ENCODE assay signal across 1 cellular context in the genomic region with DNA sequence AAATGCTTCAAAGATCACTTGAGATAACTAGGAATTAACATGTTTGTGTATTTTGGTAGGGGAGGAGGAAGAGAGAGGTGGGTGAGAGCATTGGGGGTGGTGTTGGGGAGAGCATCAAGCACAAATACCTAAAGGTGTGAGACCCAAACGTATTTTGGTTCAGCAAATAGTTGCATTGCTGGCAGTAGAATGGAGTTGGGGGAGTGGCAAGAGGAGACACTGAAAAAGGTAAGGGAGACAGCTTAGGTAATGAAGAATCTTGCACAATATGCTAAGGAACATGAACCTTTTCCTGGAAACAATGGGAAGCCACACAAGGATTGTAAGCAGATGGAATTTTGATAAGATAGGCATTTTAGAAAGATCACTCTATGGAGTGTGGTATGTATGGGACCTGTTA.
TF ChIP-seq lines count a peak whose summit lies in the region.

No MANE protein-coding gene starts in this region.

TF ChIP-seq in GM23338, 12 proteins besides CTCF, POLR2A, EP300 and RAD21:
- TF ChIP-seq, protein P1, sequence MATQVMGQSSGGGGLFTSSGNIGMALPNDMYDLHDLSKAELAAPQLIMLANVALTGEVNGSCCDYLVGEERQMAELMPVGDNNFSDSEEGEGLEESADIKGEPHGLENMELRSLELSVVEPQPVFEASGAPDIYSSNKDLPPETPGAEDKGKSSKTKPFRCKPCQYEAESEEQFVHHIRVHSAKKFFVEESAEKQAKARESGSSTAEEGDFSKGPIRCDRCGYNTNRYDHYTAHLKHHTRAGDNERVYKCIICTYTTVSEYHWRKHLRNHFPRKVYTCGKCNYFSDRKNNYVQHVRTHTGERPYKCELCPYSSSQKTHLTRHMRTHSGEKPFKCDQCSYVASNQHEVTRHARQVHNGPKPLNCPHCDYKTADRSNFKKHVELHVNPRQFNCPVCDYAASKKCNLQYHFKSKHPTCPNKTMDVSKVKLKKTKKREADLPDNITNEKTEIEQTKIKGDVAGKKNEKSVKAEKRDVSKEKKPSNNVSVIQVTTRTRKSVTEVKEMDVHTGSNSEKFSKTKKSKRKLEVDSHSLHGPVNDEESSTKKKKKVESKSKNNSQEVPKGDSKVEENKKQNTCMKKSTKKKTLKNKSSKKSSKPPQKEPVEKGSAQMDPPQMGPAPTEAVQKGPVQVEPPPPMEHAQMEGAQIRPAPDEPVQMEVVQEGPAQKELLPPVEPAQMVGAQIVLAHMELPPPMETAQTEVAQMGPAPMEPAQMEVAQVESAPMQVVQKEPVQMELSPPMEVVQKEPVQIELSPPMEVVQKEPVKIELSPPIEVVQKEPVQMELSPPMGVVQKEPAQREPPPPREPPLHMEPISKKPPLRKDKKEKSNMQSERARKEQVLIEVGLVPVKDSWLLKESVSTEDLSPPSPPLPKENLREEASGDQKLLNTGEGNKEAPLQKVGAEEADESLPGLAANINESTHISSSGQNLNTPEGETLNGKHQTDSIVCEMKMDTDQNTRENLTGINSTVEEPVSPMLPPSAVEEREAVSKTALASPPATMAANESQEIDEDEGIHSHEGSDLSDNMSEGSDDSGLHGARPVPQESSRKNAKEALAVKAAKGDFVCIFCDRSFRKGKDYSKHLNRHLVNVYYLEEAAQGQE (IDR thresholded peaks at IDR 0.05; ENCODE audit: unreplicated experiment): no peak
- TF ChIP-seq ZNF331 (CRISPR knock-in tag; IDR thresholded peaks at IDR 0.05; ENCODE audit: low read depth) (no peak), JUNB (IDR thresholded peaks at IDR 0.05; ENCODE audit: unreplicated experiment) (no peak), EZH2 (IDR thresholded peaks at IDR 0.05; ENCODE audit: low read depth, unreplicated experiment) (no peak), STAT1 (IDR thresholded peaks at IDR 0.05; ENCODE audit: unreplicated experiment) (no peak), CREB1 (CRISPR knock-in tag; IDR thresholded peaks at IDR 0.05; ENCODE audit: low read depth) (no peak), ZNF114 (CRISPR knock-in tag; IDR thresholded peaks at IDR 0.05) (no peak), EZH2phosphoT487 (IDR thresholded peaks at IDR 0.05; ENCODE audit: unreplicated experiment) (no peak), NANOG (IDR thresholded peaks at IDR 0.05; ENCODE audit: borderline replicate concordance) (no peak), POLR2AphosphoS5 (IDR thresholded peaks at IDR 0.05; ENCODE audit: low read depth) (no peak)
- TF ChIP-seq, protein P2, sequence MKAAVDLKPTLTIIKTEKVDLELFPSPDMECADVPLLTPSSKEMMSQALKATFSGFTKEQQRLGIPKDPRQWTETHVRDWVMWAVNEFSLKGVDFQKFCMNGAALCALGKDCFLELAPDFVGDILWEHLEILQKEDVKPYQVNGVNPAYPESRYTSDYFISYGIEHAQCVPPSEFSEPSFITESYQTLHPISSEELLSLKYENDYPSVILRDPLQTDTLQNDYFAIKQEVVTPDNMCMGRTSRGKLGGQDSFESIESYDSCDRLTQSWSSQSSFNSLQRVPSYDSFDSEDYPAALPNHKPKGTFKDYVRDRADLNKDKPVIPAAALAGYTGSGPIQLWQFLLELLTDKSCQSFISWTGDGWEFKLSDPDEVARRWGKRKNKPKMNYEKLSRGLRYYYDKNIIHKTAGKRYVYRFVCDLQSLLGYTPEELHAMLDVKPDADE (IDR thresholded peaks at IDR 0.05): no peak
- TF ChIP-seq, protein P3, sequence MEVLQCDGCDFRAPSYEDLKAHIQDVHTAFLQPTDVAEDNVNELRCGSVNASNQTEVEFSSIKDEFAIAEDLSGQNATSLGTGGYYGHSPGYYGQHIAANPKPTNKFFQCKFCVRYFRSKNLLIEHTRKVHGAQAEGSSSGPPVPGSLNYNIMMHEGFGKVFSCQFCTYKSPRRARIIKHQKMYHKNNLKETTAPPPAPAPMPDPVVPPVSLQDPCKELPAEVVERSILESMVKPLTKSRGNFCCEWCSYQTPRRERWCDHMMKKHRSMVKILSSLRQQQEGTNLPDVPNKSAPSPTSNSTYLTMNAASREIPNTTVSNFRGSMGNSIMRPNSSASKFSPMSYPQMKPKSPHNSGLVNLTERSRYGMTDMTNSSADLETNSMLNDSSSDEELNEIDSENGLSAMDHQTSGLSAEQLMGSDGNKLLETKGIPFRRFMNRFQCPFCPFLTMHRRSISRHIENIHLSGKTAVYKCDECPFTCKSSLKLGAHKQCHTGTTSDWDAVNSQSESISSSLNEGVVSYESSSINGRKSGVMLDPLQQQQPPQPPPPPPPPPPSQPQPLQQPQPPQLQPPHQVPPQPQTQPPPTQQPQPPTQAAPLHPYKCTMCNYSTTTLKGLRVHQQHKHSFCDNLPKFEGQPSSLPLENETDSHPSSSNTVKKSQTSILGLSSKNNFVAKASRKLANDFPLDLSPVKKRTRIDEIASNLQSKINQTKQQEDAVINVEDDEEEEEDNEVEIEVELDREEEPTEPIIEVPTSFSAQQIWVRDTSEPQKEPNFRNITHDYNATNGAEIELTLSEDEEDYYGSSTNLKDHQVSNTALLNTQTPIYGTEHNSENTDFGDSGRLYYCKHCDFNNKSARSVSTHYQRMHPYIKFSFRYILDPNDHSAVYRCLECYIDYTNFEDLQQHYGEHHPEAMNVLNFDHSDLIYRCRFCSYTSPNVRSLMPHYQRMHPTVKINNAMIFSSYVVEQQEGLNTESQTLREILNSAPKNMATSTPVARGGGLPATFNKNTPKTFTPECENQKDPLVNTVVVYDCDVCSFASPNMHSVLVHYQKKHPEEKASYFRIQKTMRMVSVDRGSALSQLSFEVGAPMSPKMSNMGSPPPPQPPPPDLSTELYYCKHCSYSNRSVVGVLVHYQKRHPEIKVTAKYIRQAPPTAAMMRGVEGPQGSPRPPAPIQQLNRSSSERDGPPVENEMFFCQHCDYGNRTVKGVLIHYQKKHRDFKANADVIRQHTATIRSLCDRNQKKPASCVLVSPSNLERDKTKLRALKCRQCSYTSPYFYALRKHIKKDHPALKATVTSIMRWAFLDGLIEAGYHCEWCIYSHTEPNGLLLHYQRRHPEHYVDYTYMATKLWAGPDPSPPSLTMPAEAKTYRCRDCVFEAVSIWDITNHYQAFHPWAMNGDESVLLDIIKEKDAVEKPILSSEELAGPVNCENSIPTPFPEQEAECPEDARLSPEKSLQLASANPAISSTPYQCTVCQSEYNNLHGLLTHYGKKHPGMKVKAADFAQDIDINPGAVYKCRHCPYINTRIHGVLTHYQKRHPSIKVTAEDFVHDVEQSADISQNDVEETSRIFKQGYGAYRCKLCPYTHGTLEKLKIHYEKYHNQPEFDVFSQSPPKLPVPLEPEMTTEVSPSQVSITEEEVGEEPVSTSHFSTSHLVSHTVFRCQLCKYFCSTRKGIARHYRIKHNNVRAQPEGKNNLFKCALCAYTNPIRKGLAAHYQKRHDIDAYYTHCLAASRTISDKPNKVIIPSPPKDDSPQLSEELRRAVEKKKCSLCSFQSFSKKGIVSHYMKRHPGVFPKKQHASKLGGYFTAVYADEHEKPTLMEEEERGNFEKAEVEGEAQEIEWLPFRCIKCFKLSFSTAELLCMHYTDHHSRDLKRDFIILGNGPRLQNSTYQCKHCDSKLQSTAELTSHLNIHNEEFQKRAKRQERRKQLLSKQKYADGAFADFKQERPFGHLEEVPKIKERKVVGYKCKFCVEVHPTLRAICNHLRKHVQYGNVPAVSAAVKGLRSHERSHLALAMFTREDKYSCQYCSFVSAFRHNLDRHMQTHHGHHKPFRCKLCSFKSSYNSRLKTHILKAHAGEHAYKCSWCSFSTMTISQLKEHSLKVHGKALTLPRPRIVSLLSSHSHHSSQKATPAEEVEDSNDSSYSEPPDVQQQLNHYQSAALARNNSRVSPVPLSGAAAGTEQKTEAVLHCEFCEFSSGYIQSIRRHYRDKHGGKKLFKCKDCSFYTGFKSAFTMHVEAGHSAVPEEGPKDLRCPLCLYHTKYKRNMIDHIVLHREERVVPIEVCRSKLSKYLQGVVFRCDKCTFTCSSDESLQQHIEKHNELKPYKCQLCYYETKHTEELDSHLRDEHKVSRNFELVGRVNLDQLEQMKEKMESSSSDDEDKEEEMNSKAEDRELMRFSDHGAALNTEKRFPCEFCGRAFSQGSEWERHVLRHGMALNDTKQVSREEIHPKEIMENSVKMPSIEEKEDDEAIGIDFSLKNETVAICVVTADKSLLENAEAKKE (CRISPR knock-in tag; IDR thresholded peaks at IDR 0.05): no peak
